In genomic region chr1:209827384-209828261, GRCh38 we compare ENCODE assay signal across 1 cellular context.
A peak's percentile ranks its signal among the peaks of the same experiment; 100 is the strongest.
TF ChIP-seq lines count a peak whose summit lies in the region.

Gene UTP25 (plus strand): TSS chr1:209827972. CDS start chr1:209828064, 92 bp downstream.

TF ChIP-seq in HepG2, 621 proteins besides CTCF, POLR2A, EP300 and RAD21 (continued from another document and continues in another):
- TF ChIP-seq ZNF556 (CRISPR knock-in tag; IDR thresholded peaks at IDR 0.05; ENCODE audit: borderline replicate concordance) (peak; percentile 67; the same call in 1 of the 2 replicates), ZNF260 (CRISPR knock-in tag; IDR thresholded peaks at IDR 0.05; ENCODE audit: borderline replicate concordance, low read depth) (no peak), ZNF503 (CRISPR knock-in tag; IDR thresholded peaks at IDR 0.05) (no peak), POLR2G (IDR thresholded peaks at IDR 0.05; ENCODE audit: low read depth, low read length) (peak; percentile 83), NR1H2 (CRISPR knock-in tag; IDR thresholded peaks at IDR 0.05; ENCODE audit: borderline replicate concordance, low read depth) (no peak), POLR2AphosphoS5 (IDR thresholded peaks at IDR 0.05; ENCODE audit: low read depth, low read length) (peak; percentile 89), ATF7 (IDR thresholded peaks at IDR 0.05) (no peak), ATF7 (CRISPR knock-in tag; IDR thresholded peaks at IDR 0.05) (no peak), ZNF530 (CRISPR knock-in tag; IDR thresholded peaks at IDR 0.05; ENCODE audit: low read depth) (no peak), ZNF704 (CRISPR knock-in tag; IDR thresholded peaks at IDR 0.05; ENCODE audit: borderline replicate concordance) (peak; percentile 74), KAT8 (CRISPR knock-in tag; IDR thresholded peaks at IDR 0.05) (peak; percentile 99), PRDM10 (CRISPR knock-in tag; IDR thresholded peaks at IDR 0.05; ENCODE audit: low read depth) (no peak), ZNF460 (CRISPR knock-in tag; IDR thresholded peaks at IDR 0.05; ENCODE audit: borderline replicate concordance) (no peak), ZMYM2 (CRISPR knock-in tag; IDR thresholded peaks at IDR 0.05) (peak; percentile 65; the same call in 1 of the 2 replicates), ZNF710 (CRISPR knock-in tag; IDR thresholded peaks at IDR 0.05; ENCODE audit: borderline replicate concordance) (no peak), AHDC1 (CRISPR knock-in tag; IDR thresholded peaks at IDR 0.05; ENCODE audit: borderline replicate concordance) (peak; percentile 67; the same call in 1 of the 2 replicates), PAXIP1 (CRISPR knock-in tag; conservative IDR thresholded peaks at IDR 0.05) (peak; percentile 37; the same call in 1 of the 2 replicates), ZSCAN20 (CRISPR knock-in tag; IDR thresholded peaks at IDR 0.05; ENCODE audit: borderline replicate concordance) (no peak), AGO1 (IDR thresholded peaks at IDR 0.05; ENCODE audit: low read depth, low read length, poor library complexity, severe bottlenecking) (no peak), MXD1 (CRISPR knock-in tag; IDR thresholded peaks at IDR 0.05) (peak; percentile 99; the same call in 1 of the 2 replicates), RXRB (CRISPR knock-in tag; IDR thresholded peaks at IDR 0.05; ENCODE audit: borderline replicate concordance) (peak; percentile 52; the same call in 1 of the 2 replicates), MXD4 (CRISPR knock-in tag; IDR thresholded peaks at IDR 0.05) (peak; percentile 100), HMG20A (CRISPR knock-in tag; IDR thresholded peaks at IDR 0.05; ENCODE audit: borderline replicate concordance) (no peak), SP140L (CRISPR knock-in tag; IDR thresholded peaks at IDR 0.05; ENCODE audit: borderline replicate concordance) (no peak), NFYB (CRISPR knock-in tag; IDR thresholded peaks at IDR 0.05) (no peak), ZNF577 (CRISPR knock-in tag; IDR thresholded peaks at IDR 0.05; ENCODE audit: borderline replicate concordance, low read depth) (no peak), DNMT1 (CRISPR knock-in tag; IDR thresholded peaks at IDR 0.05) (no peak), DRAP1 (CRISPR knock-in tag; IDR thresholded peaks at IDR 0.05) (peak; percentile 77)
